In the genomic region with DNA sequence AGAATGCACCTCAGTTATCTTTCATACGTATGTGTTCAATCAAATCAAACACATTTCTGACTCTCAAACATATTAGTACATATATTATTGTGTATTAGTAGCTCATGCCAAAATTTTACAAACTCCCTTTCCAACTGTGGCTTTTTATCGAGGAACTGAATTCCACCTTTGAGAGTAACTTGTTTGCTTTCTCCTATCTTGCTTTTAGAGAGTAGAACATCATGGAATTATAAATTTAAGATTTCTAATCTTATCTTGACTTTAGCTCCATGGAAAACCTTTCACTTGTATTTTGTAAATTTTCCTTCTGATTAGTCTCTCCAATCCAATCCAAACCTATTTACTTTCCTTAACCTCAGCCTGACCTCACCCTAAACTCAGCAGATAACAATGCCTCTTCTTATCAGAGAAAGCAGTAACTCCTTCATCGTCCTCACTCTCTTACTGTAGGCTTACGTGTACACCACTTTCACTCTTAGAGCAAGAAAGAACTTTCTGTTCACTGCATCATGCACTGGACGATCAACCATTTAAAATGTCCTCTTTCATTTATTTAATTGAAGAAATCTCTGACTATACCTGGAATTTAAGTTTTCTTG, we compare ENCODE assay signal across 3 cellular contexts.
TF ChIP-seq lines count a peak whose summit lies in the region.

No MANE protein-coding gene starts in this region.

TF ChIP-seq in SK-N-SH, 30 proteins besides CTCF, POLR2A, EP300 and RAD21 (continued from another document):
- TF ChIP-seq, protein P1, sequence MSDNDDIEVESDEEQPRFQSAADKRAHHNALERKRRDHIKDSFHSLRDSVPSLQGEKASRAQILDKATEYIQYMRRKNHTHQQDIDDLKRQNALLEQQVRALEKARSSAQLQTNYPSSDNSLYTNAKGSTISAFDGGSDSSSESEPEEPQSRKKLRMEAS (IDR thresholded peaks at IDR 0.05; ENCODE audit: low read depth), result no peak
- TF ChIP-seq MXI1 (IDR thresholded peaks at IDR 0.05; ENCODE audit: low read depth, low read length), result no peak
- TF ChIP-seq MEF2A (IDR thresholded peaks at IDR 0.05; ENCODE audit: borderline replicate concordance, low read depth), result no peak
- no peak for TF ChIP-seq RXRA (IDR thresholded peaks at IDR 0.05; ENCODE audit: borderline replicate concordance, low read depth)
- no peak for TF ChIP-seq FOSL2 (IDR thresholded peaks at IDR 0.05; ENCODE audit: borderline replicate concordance, low read depth)
- no peak for TF ChIP-seq TEAD4 (IDR thresholded peaks at IDR 0.05; ENCODE audit: borderline replicate concordance, insufficient read depth)
- TF ChIP-seq, protein P2, sequence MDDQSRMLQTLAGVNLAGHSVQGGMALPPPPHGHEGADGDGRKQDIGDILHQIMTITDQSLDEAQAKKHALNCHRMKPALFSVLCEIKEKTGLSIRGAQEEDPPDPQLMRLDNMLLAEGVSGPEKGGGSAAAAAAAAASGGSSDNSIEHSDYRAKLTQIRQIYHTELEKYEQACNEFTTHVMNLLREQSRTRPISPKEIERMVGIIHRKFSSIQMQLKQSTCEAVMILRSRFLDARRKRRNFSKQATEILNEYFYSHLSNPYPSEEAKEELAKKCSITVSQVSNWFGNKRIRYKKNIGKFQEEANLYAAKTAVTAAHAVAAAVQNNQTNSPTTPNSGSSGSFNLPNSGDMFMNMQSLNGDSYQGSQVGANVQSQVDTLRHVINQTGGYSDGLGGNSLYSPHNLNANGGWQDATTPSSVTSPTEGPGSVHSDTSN (IDR thresholded peaks at IDR 0.05), result no peak
- no peak for TF ChIP-seq CHD2 (IDR thresholded peaks at IDR 0.05; ENCODE audit: low read length, partially characterized antibody)
- TF ChIP-seq TAF1 (IDR thresholded peaks at IDR 0.05; ENCODE audit: borderline replicate concordance, low read depth, low read length), result no peak
- TF ChIP-seq JUND (IDR thresholded peaks at IDR 0.05), result no peak
- TF ChIP-seq NRF1 (IDR thresholded peaks at IDR 0.05; ENCODE audit: low read depth, low read length), result no peak
- no peak for TF ChIP-seq YY1 (IDR thresholded peaks at IDR 0.05; ENCODE audit: low read depth)
- no peak for TF ChIP-seq NFIC (IDR thresholded peaks at IDR 0.05; ENCODE audit: borderline replicate concordance)

TF ChIP-seq in SK-N-SH treated with all-trans-retinoic acid at 6 μM for 48 hours, 23 proteins besides CTCF, POLR2A, EP300 and RAD21 (continued from another document):
- TF ChIP-seq, protein P3, sequence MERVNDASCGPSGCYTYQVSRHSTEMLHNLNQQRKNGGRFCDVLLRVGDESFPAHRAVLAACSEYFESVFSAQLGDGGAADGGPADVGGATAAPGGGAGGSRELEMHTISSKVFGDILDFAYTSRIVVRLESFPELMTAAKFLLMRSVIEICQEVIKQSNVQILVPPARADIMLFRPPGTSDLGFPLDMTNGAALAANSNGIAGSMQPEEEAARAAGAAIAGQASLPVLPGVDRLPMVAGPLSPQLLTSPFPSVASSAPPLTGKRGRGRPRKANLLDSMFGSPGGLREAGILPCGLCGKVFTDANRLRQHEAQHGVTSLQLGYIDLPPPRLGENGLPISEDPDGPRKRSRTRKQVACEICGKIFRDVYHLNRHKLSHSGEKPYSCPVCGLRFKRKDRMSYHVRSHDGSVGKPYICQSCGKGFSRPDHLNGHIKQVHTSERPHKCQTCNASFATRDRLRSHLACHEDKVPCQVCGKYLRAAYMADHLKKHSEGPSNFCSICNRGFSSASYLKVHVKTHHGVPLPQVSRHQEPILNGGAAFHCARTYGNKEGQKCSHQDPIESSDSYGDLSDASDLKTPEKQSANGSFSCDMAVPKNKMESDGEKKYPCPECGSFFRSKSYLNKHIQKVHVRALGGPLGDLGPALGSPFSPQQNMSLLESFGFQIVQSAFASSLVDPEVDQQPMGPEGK (CRISPR knock-in tag; IDR thresholded peaks at IDR 0.05; ENCODE audit: borderline replicate concordance), result no peak
- TF ChIP-seq ZNF8 (CRISPR knock-in tag; IDR thresholded peaks at IDR 0.05), result no peak
- no peak for TF ChIP-seq ZNF70 (CRISPR knock-in tag; IDR thresholded peaks at IDR 0.05)
- TF ChIP-seq, protein P4, sequence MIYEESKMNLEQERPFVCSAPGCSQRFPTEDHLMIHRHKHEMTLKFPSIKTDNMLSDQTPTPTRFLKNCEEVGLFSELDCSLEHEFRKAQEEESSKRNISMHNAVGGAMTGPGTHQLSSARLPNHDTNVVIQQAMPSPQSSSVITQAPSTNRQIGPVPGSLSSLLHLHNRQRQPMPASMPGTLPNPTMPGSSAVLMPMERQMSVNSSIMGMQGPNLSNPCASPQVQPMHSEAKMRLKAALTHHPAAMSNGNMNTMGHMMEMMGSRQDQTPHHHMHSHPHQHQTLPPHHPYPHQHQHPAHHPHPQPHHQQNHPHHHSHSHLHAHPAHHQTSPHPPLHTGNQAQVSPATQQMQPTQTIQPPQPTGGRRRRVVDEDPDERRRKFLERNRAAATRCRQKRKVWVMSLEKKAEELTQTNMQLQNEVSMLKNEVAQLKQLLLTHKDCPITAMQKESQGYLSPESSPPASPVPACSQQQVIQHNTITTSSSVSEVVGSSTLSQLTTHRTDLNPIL (CRISPR knock-in tag; IDR thresholded peaks at IDR 0.05; ENCODE audit: low read depth), result no peak
- no peak for TF ChIP-seq ZFP3 (CRISPR knock-in tag; IDR thresholded peaks at IDR 0.05)
- TF ChIP-seq, protein P5, sequence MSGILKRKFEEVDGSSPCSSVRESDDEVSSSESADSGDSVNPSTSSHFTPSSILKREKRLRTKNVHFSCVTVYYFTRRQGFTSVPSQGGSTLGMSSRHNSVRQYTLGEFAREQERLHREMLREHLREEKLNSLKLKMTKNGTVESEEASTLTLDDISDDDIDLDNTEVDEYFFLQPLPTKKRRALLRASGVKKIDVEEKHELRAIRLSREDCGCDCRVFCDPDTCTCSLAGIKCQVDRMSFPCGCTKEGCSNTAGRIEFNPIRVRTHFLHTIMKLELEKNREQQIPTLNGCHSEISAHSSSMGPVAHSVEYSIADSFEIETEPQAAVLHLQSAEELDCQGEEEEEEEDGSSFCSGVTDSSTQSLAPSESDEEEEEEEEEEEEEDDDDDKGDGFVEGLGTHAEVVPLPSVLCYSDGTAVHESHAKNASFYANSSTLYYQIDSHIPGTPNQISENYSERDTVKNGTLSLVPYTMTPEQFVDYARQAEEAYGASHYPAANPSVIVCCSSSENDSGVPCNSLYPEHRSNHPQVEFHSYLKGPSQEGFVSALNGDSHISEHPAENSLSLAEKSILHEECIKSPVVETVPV (CRISPR knock-in tag; IDR thresholded peaks at IDR 0.05), result no peak
- no peak for TF ChIP-seq RARB (CRISPR knock-in tag; IDR thresholded peaks at IDR 0.05)
- no peak for TF ChIP-seq TCF4 (CRISPR knock-in tag; IDR thresholded peaks at IDR 0.05; ENCODE audit: borderline replicate concordance)
- no peak for TF ChIP-seq PPARA (CRISPR knock-in tag; IDR thresholded peaks at IDR 0.05; ENCODE audit: borderline replicate concordance)
- TF ChIP-seq, protein P6, sequence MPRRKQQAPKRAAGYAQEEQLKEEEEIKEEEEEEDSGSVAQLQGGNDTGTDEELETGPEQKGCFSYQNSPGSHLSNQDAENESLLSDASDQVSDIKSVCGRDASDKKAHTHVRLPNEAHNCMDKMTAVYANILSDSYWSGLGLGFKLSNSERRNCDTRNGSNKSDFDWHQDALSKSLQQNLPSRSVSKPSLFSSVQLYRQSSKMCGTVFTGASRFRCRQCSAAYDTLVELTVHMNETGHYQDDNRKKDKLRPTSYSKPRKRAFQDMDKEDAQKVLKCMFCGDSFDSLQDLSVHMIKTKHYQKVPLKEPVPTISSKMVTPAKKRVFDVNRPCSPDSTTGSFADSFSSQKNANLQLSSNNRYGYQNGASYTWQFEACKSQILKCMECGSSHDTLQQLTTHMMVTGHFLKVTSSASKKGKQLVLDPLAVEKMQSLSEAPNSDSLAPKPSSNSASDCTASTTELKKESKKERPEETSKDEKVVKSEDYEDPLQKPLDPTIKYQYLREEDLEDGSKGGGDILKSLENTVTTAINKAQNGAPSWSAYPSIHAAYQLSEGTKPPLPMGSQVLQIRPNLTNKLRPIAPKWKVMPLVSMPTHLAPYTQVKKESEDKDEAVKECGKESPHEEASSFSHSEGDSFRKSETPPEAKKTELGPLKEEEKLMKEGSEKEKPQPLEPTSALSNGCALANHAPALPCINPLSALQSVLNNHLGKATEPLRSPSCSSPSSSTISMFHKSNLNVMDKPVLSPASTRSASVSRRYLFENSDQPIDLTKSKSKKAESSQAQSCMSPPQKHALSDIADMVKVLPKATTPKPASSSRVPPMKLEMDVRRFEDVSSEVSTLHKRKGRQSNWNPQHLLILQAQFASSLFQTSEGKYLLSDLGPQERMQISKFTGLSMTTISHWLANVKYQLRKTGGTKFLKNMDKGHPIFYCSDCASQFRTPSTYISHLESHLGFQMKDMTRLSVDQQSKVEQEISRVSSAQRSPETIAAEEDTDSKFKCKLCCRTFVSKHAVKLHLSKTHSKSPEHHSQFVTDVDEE (CRISPR knock-in tag; IDR thresholded peaks at IDR 0.05), result no peak
- no peak for TF ChIP-seq ZFP30 (CRISPR knock-in tag; IDR thresholded peaks at IDR 0.05)
- TF ChIP-seq CSDC2 (CRISPR knock-in tag; IDR thresholded peaks at IDR 0.05), result no peak
- no peak for TF ChIP-seq BACH2 (CRISPR knock-in tag; IDR thresholded peaks at IDR 0.05; ENCODE audit: borderline replicate concordance)

TF ChIP-seq in K562, 482 proteins besides CTCF, POLR2A, EP300 and RAD21 (continued from another document and continues in another):
- TF ChIP-seq, protein P7, sequence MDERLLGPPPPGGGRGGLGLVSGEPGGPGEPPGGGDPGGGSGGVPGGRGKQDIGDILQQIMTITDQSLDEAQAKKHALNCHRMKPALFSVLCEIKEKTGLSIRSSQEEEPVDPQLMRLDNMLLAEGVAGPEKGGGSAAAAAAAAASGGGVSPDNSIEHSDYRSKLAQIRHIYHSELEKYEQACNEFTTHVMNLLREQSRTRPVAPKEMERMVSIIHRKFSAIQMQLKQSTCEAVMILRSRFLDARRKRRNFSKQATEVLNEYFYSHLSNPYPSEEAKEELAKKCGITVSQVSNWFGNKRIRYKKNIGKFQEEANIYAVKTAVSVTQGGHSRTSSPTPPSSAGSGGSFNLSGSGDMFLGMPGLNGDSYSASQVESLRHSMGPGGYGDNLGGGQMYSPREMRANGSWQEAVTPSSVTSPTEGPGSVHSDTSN (CRISPR knock-in tag; IDR thresholded peaks at IDR 0.05; ENCODE audit: low read depth), result no peak
- TF ChIP-seq, protein P7 (tag; conservative IDR thresholded peaks at IDR 0.05; ENCODE audit: low read depth), result 0 out of 2 replicates have a peak, but pooled peaks have one; percentile 13
- no peak for TF ChIP-seq GABPB1 (CRISPR knock-in tag; IDR thresholded peaks at IDR 0.05)
- TF ChIP-seq, protein P8, sequence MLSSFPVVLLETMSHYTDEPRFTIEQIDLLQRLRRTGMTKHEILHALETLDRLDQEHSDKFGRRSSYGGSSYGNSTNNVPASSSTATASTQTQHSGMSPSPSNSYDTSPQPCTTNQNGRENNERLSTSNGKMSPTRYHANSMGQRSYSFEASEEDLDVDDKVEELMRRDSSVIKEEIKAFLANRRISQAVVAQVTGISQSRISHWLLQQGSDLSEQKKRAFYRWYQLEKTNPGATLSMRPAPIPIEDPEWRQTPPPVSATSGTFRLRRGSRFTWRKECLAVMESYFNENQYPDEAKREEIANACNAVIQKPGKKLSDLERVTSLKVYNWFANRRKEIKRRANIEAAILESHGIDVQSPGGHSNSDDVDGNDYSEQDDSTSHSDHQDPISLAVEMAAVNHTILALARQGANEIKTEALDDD (IDR thresholded peaks at IDR 0.05), result 0 out of 2 replicates have a peak, but pooled peaks have one; percentile 27
- peak; percentile 68 for TF ChIP-seq CBFA2T3 (IDR thresholded peaks at IDR 0.05)
- TF ChIP-seq, protein P9, sequence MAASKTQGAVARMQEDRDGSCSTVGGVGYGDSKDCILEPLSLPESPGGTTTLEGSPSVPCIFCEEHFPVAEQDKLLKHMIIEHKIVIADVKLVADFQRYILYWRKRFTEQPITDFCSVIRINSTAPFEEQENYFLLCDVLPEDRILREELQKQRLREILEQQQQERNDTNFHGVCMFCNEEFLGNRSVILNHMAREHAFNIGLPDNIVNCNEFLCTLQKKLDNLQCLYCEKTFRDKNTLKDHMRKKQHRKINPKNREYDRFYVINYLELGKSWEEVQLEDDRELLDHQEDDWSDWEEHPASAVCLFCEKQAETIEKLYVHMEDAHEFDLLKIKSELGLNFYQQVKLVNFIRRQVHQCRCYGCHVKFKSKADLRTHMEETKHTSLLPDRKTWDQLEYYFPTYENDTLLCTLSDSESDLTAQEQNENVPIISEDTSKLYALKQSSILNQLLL (CRISPR knock-in tag; IDR thresholded peaks at IDR 0.05; ENCODE audit: borderline replicate concordance), result no peak
- no peak for TF ChIP-seq ZNF3 (CRISPR knock-in tag; IDR thresholded peaks at IDR 0.05)
- TF ChIP-seq SMARCA4 (IDR thresholded peaks at IDR 0.05), result peak; percentile 51; the same call in 1 of the 2 replicates
- peak; percentile 48; the same call in 1 of the 2 replicates for TF ChIP-seq ZNF175 (CRISPR knock-in tag; IDR thresholded peaks at IDR 0.05; ENCODE audit: low read depth)
- TF ChIP-seq SRF (CRISPR knock-in tag; IDR thresholded peaks at IDR 0.05), result no peak
- TF ChIP-seq HMGN3 (IDR thresholded peaks at IDR 0.05; ENCODE audit: borderline replicate concordance, extremely low read depth, insufficient read length, low read depth, low read length), result no peak
- no peak for TF ChIP-seq SMAD1 (IDR thresholded peaks at IDR 0.05; ENCODE audit: low read depth, low read length, partially characterized antibody)
- TF ChIP-seq CBFB (CRISPR knock-in tag; IDR thresholded peaks at IDR 0.05), result no peak
- no peak for TF ChIP-seq NR3C1 (CRISPR knock-in tag; IDR thresholded peaks at IDR 0.05)
- TF ChIP-seq ZNF212 (CRISPR knock-in tag; IDR thresholded peaks at IDR 0.05), result no peak
- peak; percentile 86 for TF ChIP-seq SOX6 (IDR thresholded peaks at IDR 0.05)
- no peak for TF ChIP-seq RBM25 (IDR thresholded peaks at IDR 0.05; ENCODE audit: low read depth, low read length, severe bottlenecking)
- TF ChIP-seq FOXA3 (CRISPR knock-in tag; conservative IDR thresholded peaks at IDR 0.05 in 1 of 2, IDR thresholded peaks at IDR 0.05 in 1 of 2), result peak in 1 of 2 experiments; percentile 49; a peak in 2 of 4 replicates
